ENCODE assay signal across 7 cellular contexts in the genomic region with DNA sequence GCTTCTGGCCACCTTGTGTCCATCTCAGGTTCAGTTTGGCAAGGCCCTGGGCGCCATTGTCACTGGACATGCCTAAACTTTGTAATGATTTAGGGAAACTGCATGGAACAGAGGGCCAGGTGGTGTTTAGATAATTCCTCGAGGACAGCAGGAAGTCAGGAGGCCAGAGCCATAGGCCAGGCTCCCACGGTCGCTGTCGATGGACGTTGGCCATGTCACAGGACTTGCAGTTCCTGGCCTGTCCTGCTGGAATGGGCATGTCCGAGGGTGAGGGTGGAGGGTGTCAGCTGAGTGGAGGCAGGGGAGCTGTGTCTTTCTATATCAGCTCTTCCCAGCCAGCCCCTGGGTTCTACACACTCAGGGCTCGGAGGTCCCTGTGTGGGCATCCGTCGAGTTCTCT.
"Had no signal": no experiment of that assay in that cellular context is flagged by ENCODE, and none has a peak within 500 bp of the region (broad histone marks: within the 10 kb centered on the region; RNA-seq: fewer than 3 reads in every experiment).

No MANE protein-coding gene starts in this region.

- H3K4me3 ChIP-seq: GM23248 had no signal

- H2AFZ ChIP-seq: GM23248 had no signal

- H3K9ac ChIP-seq: GM23248 had no signal

- H3K27ac ChIP-seq: GM23248, HL-60 had no signal

- DNase-seq: GM23248, GOT3, H9, HCEC 1CT, HFFc6, KBM-7 had no signal
